In genomic region chr5:150758534-150759333, GRCh38 we compare ENCODE assay signal across 1 cellular context.
TF ChIP-seq lines count a peak whose summit lies in the region.

TSS of gene DCTN4 (minus strand) at chr5:150759017. CDS start at chr5:150758993, 24 bp downstream.

TF ChIP-seq in liver, 16 proteins besides CTCF, POLR2A, EP300 and RAD21 (continued from another document):
- no peak for TF ChIP-seq REST (IDR thresholded peaks at IDR 0.05)
- peak; percentile 27 to 56 for TF ChIP-seq JUND (IDR thresholded peaks at IDR 0.05)
- no peak for TF ChIP-seq HNF4G (IDR thresholded peaks at IDR 0.05)
- peak; percentile 80 for TF ChIP-seq TAF1 (conservative IDR thresholded peaks at IDR 0.05)
- peak; percentile 62 for TF ChIP-seq ATF3 (IDR thresholded peaks at IDR 0.05)
- TF ChIP-seq GABPA (IDR thresholded peaks at IDR 0.05 in 1 of 2, conservative IDR thresholded peaks at IDR 0.05 in 1 of 2) = peak; percentile 74 to 91
- peak; percentile 80 for TF ChIP-seq NR2F2 (IDR thresholded peaks at IDR 0.05)
TF ChIP-seq in liver: peak in this region for 11.
